Comparison of ENCODE assay signal across 16 cellular contexts in genomic region chr4:147968641-147969040, GRCh38.
A peak's percentile ranks its signal among the peaks of the same experiment; 100 is the strongest.
DNase-seq lines count a peak whose midpoint lies in the region; ATAC-seq and TF ChIP-seq lines count a peak whose summit lies in the region.
"Had no signal": no experiment of that assay in that cellular context is flagged by ENCODE, and none has a peak within 500 bp of the region (broad histone marks: within the 10 kb centered on the region; RNA-seq: fewer than 3 reads in every experiment).

No MANE protein-coding gene starts in this region.

- peaks cover 0 to 9% of the 10 kb centered on the region in 2 donors for H3K36me3 ChIP-seq in muscle layer of duodenum (ENCODE audit: control insufficient read depth in 1 of 2, insufficient read depth in 2 of 2, low read length in 2 of 2)
- H3K36me3 ChIP-seq: HAP-1 had no signal

- no peak for TF ChIP-seq CTCF in fibroblast of mammary gland (conservative IDR thresholded peaks at IDR 0.05; ENCODE audit: control insufficient read depth, insufficient read depth, low read depth, low read length)
- no peak for TF ChIP-seq CTCF in omental fat pad (IDR thresholded peaks at IDR 0.05)

- ATAC-seq in GM21390 (IDR thresholded peaks at IDR 0.05; ENCODE audit: unreplicated experiment) (no peak), omental fat pad (ENCODE audit: low FRiP score) (no peak), HG03457 (IDR thresholded peaks at IDR 0.05; ENCODE audit: unreplicated experiment) (no peak)
- ATAC-seq: A549, GM23338 had no signal

- H3K9me3 ChIP-seq in muscle layer of duodenum (ENCODE audit: control insufficient read depth in 1 of 2, low read length in 2 of 2) = no peaks in the 10 kb centered on the region
- H3K9me3 ChIP-seq: A549, HAP-1, SJCRH30 had no signal

- peaks cover 13 to 35% of the 10 kb centered on the region in 2 donors for H3K4me1 ChIP-seq in muscle layer of duodenum (ENCODE audit: control insufficient read depth in 1 of 2, insufficient read depth in 2 of 2, low read length in 2 of 2)
- H3K4me1 ChIP-seq: HAP-1, SJCRH30 had no signal

- DNase-seq in amniotic epithelial cell (ENCODE audit: low read depth) (peak; percentile 48), fibroblast of mammary gland (ENCODE audit: low read depth) (peak; percentile 24), omental fat pad (ENCODE audit: low spot score) (no peak)
- DNase-seq in central memory CD4-positive, alpha-beta T cell = no peak
- DNase-seq: Kasumi-1, NCI-H1694, NCI-H446, NCI-H526, OCI-M1, SJCRH30 had no signal

- no peak overlapping the region for H3K4me3 ChIP-seq in fibroblast of mammary gland (ENCODE audit: control insufficient read depth, low read depth, low read length)
- no peak overlapping the region for H3K4me3 ChIP-seq in muscle layer of duodenum (ENCODE audit: low read depth in 1 of 2, low read length in 2 of 2)
- H3K4me3 ChIP-seq: A549, GM23338, HAP-1, SJCRH30 had no signal

- no peaks in the 10 kb centered on the region for H3K27me3 ChIP-seq in muscle layer of duodenum (ENCODE audit: low read depth, low read length)
- H3K27me3 ChIP-seq: SJCRH30 had no signal

- peak overlapping the region; percentile 67 for H3K27ac ChIP-seq in muscle layer of duodenum (ENCODE audit: low read length)
- H3K27ac ChIP-seq: A549, SJCRH30 had no signal

Comparison
In these comparisons a context has a peak if more than half of its experiments do, and no peak if none do; other contexts are left out.
1. DNase-seq: peak in amniotic epithelial cell (single experiment) and fibroblast of mammary gland (single experiment); none in omental fat pad (single experiment) and central memory CD4-positive, alpha-beta T cell (single experiment).